1 cellular context compared by ENCODE assay signal in the genomic region with DNA sequence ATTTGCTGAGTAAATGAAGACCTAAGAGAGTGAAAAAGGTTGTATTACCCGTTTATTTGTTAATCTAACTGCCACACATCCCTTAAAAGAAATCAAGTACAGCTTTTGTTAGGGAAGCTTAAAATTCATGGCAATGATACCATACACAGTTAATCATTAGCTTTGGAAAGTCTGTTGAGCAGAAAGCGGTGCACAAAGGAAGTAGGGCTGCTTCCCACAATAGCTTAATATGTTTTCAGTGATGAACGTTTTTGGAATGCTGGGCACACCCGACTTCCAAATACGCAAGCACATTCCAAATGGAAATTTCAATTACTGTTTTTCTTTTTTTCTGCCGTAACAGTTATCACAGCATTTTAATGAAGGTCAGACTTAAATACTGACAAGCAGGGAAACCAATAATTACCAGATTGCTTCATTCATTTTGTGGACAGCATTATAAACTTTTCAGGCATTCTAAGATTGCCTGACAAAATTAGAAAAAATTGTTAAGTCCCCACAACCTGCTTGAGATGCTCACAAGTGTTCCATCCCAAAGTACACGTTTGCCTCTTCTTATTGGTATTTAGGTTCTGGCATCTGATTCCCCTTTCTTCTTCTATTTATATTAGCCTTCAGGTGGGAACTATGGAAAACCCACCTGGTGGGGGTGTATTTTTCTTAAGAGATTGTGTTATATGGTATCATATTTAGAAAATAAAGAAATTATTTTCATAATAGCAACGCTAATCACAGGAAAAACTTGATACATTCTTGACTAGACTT.
TF ChIP-seq lines count a peak whose summit lies in the region.

No MANE protein-coding gene starts in this region.

TF ChIP-seq in HepG2, 621 proteins besides CTCF, POLR2A, EP300 and RAD21 (continues in another document):
- 0 out of 2 replicates have a peak, but pooled peaks have one; percentile 28 for TF ChIP-seq IRF2 (CRISPR knock-in tag; IDR thresholded peaks at IDR 0.05)
- TF ChIP-seq SOX5 (CRISPR knock-in tag; IDR thresholded peaks at IDR 0.05; ENCODE audit: borderline replicate concordance): peak; percentile 83; the same call in 1 of the 2 replicates
- peak; percentile 20; the same call in 1 of the 2 replicates for TF ChIP-seq MED1 (CRISPR knock-in tag; IDR thresholded peaks at IDR 0.05)
- 0 out of 2 replicates have a peak, but pooled peaks have one; percentile 41 for TF ChIP-seq DNMT3B (CRISPR knock-in tag; conservative IDR thresholded peaks at IDR 0.05)
- TF ChIP-seq FOSL2 (CRISPR knock-in tag; IDR thresholded peaks at IDR 0.05): peak; percentile 71
- TF ChIP-seq ZSCAN20 (CRISPR knock-in tag; IDR thresholded peaks at IDR 0.05; ENCODE audit: borderline replicate concordance): no peak
- TF ChIP-seq, protein P1, sequence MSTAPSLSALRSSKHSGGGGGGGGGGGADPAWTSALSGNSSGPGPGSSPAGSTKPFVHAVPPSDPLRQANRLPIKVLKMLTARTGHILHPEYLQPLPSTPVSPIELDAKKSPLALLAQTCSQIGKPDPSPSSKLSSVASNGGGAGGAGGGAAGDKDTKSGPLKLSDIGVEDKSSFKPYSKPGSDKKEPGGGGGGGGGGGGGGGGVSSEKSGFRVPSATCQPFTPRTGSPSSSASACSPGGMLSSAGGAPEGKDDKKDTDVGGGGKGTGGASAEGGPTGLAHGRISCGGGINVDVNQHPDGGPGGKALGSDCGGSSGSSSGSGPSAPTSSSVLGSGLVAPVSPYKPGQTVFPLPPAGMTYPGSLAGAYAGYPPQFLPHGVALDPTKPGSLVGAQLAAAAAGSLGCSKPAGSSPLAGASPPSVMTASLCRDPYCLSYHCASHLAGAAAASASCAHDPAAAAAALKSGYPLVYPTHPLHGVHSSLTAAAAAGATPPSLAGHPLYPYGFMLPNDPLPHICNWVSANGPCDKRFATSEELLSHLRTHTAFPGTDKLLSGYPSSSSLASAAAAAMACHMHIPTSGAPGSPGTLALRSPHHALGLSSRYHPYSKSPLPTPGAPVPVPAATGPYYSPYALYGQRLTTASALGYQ (CRISPR knock-in tag; IDR thresholded peaks at IDR 0.05): peak; percentile 28; the same call in 1 of the 2 replicates
- TF ChIP-seq CREM (IDR thresholded peaks at IDR 0.05): peak; percentile 21; the same call in 1 of the 2 replicates
- no peak for TF ChIP-seq CREM (CRISPR knock-in tag; IDR thresholded peaks at IDR 0.05)
- no peak for TF ChIP-seq SOX13 (IDR thresholded peaks at IDR 0.05)
- peak in 1 of 2 experiments; percentile 83; a peak in 2 of 4 replicates for TF ChIP-seq SOX13 (CRISPR knock-in tag; conservative IDR thresholded peaks at IDR 0.05 in 1 of 2, IDR thresholded peaks at IDR 0.05 in 1 of 2)
- TF ChIP-seq TARDBP (CRISPR knock-in tag; IDR thresholded peaks at IDR 0.05): no peak
- TF ChIP-seq PAXIP1 (CRISPR knock-in tag; conservative IDR thresholded peaks at IDR 0.05): peak; percentile 69
- peak; percentile 27; the same call in 1 of the 2 replicates for TF ChIP-seq ARID3A (IDR thresholded peaks at IDR 0.05; ENCODE audit: low read depth, low read length)
- peak; percentile 93 for TF ChIP-seq HNF1A (IDR thresholded peaks at IDR 0.05; ENCODE audit: low read depth)
- TF ChIP-seq HNF1A (CRISPR knock-in tag; IDR thresholded peaks at IDR 0.05; ENCODE audit: borderline replicate concordance): peak; percentile 80; the same call in 1 of the 2 replicates
- peak; percentile 62; the same call in 1 of the 2 replicates for TF ChIP-seq SIX1 (CRISPR knock-in tag; IDR thresholded peaks at IDR 0.05; ENCODE audit: borderline replicate concordance)
- 0 out of 2 replicates have a peak, but pooled peaks have one; percentile 24 for TF ChIP-seq MBD4 (IDR thresholded peaks at IDR 0.05; ENCODE audit: borderline replicate concordance, low read length)
- TF ChIP-seq TEAD3 (CRISPR knock-in tag; optimal IDR thresholded peaks at IDR 0.05; ENCODE audit: borderline replicate concordance): peak; percentile 81
- TF ChIP-seq FOXP1 (IDR thresholded peaks at IDR 0.05): no peak
- peak; percentile 36; the same call in 1 of the 2 replicates for TF ChIP-seq FOXP1 (CRISPR knock-in tag; IDR thresholded peaks at IDR 0.05)
- no peak for TF ChIP-seq NCOA5 (CRISPR knock-in tag; IDR thresholded peaks at IDR 0.05)
- no peak for TF ChIP-seq GZF1 (CRISPR knock-in tag; IDR thresholded peaks at IDR 0.05)
- TF ChIP-seq CEBPZ (IDR thresholded peaks at IDR 0.05; ENCODE audit: low read length): no peak
- no peak for TF ChIP-seq ZNF773 (CRISPR knock-in tag; IDR thresholded peaks at IDR 0.05; ENCODE audit: borderline replicate concordance)
- peak; percentile 25; the same call in 1 of the 2 replicates for TF ChIP-seq ISL2 (CRISPR knock-in tag; IDR thresholded peaks at IDR 0.05)
- peak; percentile 40; the same call in 1 of the 2 replicates for TF ChIP-seq HDAC2 (CRISPR knock-in tag; IDR thresholded peaks at IDR 0.05)
- peak; percentile 43; the same call in 1 of the 2 replicates for TF ChIP-seq ZGPAT (CRISPR knock-in tag; IDR thresholded peaks at IDR 0.05)
- TF ChIP-seq GTF3A (CRISPR knock-in tag; conservative IDR thresholded peaks at IDR 0.05): no peak
- TF ChIP-seq ELF3 (CRISPR knock-in tag; IDR thresholded peaks at IDR 0.05): 0 out of 2 replicates have a peak, but pooled peaks have one; percentile 56
- peak; percentile 59; the same call in 1 of the 2 replicates for TF ChIP-seq FOXP4 (CRISPR knock-in tag; IDR thresholded peaks at IDR 0.05)
- peak; percentile 93 for TF ChIP-seq HNRNPUL1 (IDR thresholded peaks at IDR 0.05; ENCODE audit: low read depth, low read length)
- TF ChIP-seq SAP130 (CRISPR knock-in tag; IDR thresholded peaks at IDR 0.05; ENCODE audit: low read depth): peak; percentile 60
- no peak for TF ChIP-seq SOX6 (IDR thresholded peaks at IDR 0.05)
- TF ChIP-seq SOX6 (CRISPR knock-in tag; IDR thresholded peaks at IDR 0.05): peak; percentile 76; the same call in 1 of the 2 replicates
- peak; percentile 11; the same call in 1 of the 2 replicates for TF ChIP-seq DRAP1 (CRISPR knock-in tag; IDR thresholded peaks at IDR 0.05)
- peak; percentile 23; the same call in 1 of the 2 replicates for TF ChIP-seq TCF7 (IDR thresholded peaks at IDR 0.05; ENCODE audit: low read depth)
- peak; percentile 38; the same call in 1 of the 2 replicates for TF ChIP-seq ERF (CRISPR knock-in tag; IDR thresholded peaks at IDR 0.05)
